In genomic region chr1:92484171-92484471, GRCh38 we compare ENCODE assay signal across 8 cellular contexts. TPM values are rescaled to one million over a fixed set of nuclear protein-coding genes. Genes with fewer than 3 reads are reported as not detected.
DNase-seq lines count a peak whose midpoint lies in the region; ATAC-seq and TF ChIP-seq lines count a peak whose summit lies in the region.

No MANE protein-coding gene starts in this region.

- H3K9me2 ChIP-seq in PC-3 (replicated peaks; ENCODE audit: low read length): no peaks in the 10 kb centered on the region

- H3K4me3 Mint-ChIP-seq in progenitor cell of endocrine pancreas (ENCODE audit: low read depth): peak overlapping the region; percentile 68

- H3K27ac ChIP-seq in PC-3 (ENCODE audit: low read length) (no peak overlapping the region), esophagus squamous epithelium (peak overlapping the region in 2 of 4 donors; percentile 1 to 77)

- H3K27me3 ChIP-seq in PC-3 (ENCODE audit: low read length): peaks cover 22% of the 10 kb centered on the region
- H3K27me3 ChIP-seq in esophagus squamous epithelium: peaks cover 34 to 100% (median 51%) of the 10 kb centered on the region in 4 donors

- H3K9ac ChIP-seq in PC-3 (ENCODE audit: low read length): no peak overlapping the region

- H3K4me3 ChIP-seq in GM12864 (ENCODE audit: low read depth, low read length) (peak overlapping the region; percentile 66), PC-3 (ENCODE audit: low read length) (peak overlapping the region; percentile 71), esophagus squamous epithelium (peak overlapping the region; percentile 33 to 67 (median 50))

- H3K9me3 ChIP-seq in PC-3 (ENCODE audit: low read length): no peaks in the 10 kb centered on the region
- no peaks in the 10 kb centered on the region for H3K9me3 ChIP-seq in esophagus squamous epithelium

- no peaks in the 10 kb centered on the region for H3K79me2 ChIP-seq in PC-3 (ENCODE audit: low read length)

- H4K20me1 ChIP-seq in PC-3 (ENCODE audit: low read length): no peaks in the 10 kb centered on the region

- no peaks in the 10 kb centered on the region for H3K36me3 Mint-ChIP-seq in progenitor cell of endocrine pancreas (ENCODE audit: insufficient read depth)

- intact Hi-C loops in PC-3 (cut with micrococcal nuclease) (loop anchor here (10.0 kb wide), 1 partner anchor 101 kb away; no protein-coding TSS in a partner anchor), esophagus squamous epithelium (cut with DNase I) (no loop called here)

- peak overlapping the region; percentile 99 for H3K4me2 ChIP-seq in PC-3 (ENCODE audit: low read length)

- H2AFZ ChIP-seq in PC-3 (ENCODE audit: low read length): peak overlapping the region; percentile 98

- no peak for TF ChIP-seq CTCF in GM12864 (IDR thresholded peaks at IDR 0.05; ENCODE audit: low read depth, low read length, missing control alignments)
- TF ChIP-seq CTCF in PC-3 (conservative IDR thresholded peaks at IDR 0.05; ENCODE audit: low read depth, low read length): no peak
- TF ChIP-seq CTCF in esophagus squamous epithelium (IDR thresholded peaks at IDR 0.05): no peak
- TF ChIP-seq CTCF in progenitor cell of endocrine pancreas (IDR thresholded peaks at IDR 0.05; ENCODE audit: unreplicated experiment): no peak

- TF ChIP-seq POLR2A in esophagus squamous epithelium (IDR thresholded peaks at IDR 0.05) (no peak), erythroblast (IDR thresholded peaks at IDR 0.05; ENCODE audit: low read length) (no peak)

- H3K36me3 ChIP-seq in PC-3 (ENCODE audit: low read depth, low read length) (no peaks in the 10 kb centered on the region), esophagus squamous epithelium (no peaks in the 10 kb centered on the region)

- CTCF ChIA-PET in PC-3 (lab: Charles Lee): no interaction called here

- no TSS peak for BruUV-seq in PC-3 (replicated peaks; lab: Mats Ljungman, UMichigan)

- no peak; the same call in 1 of the 2 replicates for ATAC-seq in PC-3
- ATAC-seq in HG03025 (IDR thresholded peaks at IDR 0.05; ENCODE audit: low FRiP score, unreplicated experiment): no peak

- peaks cover 27% of the 10 kb centered on the region for H3K4me1 Mint-ChIP-seq in progenitor cell of endocrine pancreas (ENCODE audit: low read depth)

- H3K27ac Mint-ChIP-seq in progenitor cell of endocrine pancreas: peak overlapping the region; percentile 66

- peaks cover 87% of the 10 kb centered on the region for H3K27me3 Mint-ChIP-seq in progenitor cell of endocrine pancreas

- peaks cover 13% of the 10 kb centered on the region; the same call in 1 of the 2 replicates for H3K4me1 ChIP-seq in PC-3 (ENCODE audit: insufficient read depth, low read length)
- peaks cover 46 to 71% (median 55%) of the 10 kb centered on the region in 3 donors for H3K4me1 ChIP-seq in esophagus squamous epithelium

- POLR2A ChIA-PET in PC-3 (lab: Charles Lee; ENCODE audit: unreplicated experiment): no interaction called here

- H3F3A ChIP-seq in PC-3 (ENCODE audit: low read length, unreplicated experiment): no peaks in the 10 kb centered on the region

- H3K9me3 Mint-ChIP-seq in progenitor cell of endocrine pancreas (ENCODE audit: low read depth): no peaks in the 10 kb centered on the region

- WGBS in esophagus squamous epithelium, 2 donors: 2 to 6% methylated on average over 7 to 11 of the region's 15 CpGs

- DNase-seq in GM12864 (ENCODE audit: low read depth) (no peak), PC-3 (no peak), esophagus squamous epithelium (lab: John Stamatoyannopoulos, UW) (no peak), progenitor cell of endocrine pancreas (ENCODE audit: low spot score, unreplicated experiment) (no peak), NCI-H774 (lab: John Stamatoyannopoulos, UW) (no peak), erythroblast (lab: John Stamatoyannopoulos, UW) (no peak)
- no peak for DNase-seq in stimulated activated CD4-positive, alpha-beta T cell treated with anti-CD3 and anti-CD28 coated beads, Interleukin-1b, Interleukin-23, amount 100 ng/mL, for 48 hours

RNA-seq across cellular contexts. Expression of gene GFI1, which starts 2.6 kb away (rescaled TPM):
- 0.29 and 0.84 TPM in 2 replicates for total RNA-seq in PC-3 (2014; rRNA removed)
- total RNA-seq in esophagus squamous epithelium: 1 to 10 TPM in 2 of 4 donors, under 1 TPM in 2; 0.09 to 2.7 (median 0.85) TPM
- 0.17 and 0.31 TPM in 2 replicates for total RNA-seq in progenitor cell of endocrine pancreas
